Comparison of ENCODE assay signal across 1 cellular context in genomic region chr1:245298781-245299180, GRCh38.
TF ChIP-seq lines count a peak whose summit lies in the region.

No MANE protein-coding gene starts in this region.

TF ChIP-seq in H1, 55 proteins besides CTCF, POLR2A, EP300 and RAD21 (continued from another document):
- TF ChIP-seq CTBP2 (IDR thresholded peaks at IDR 0.05; ENCODE audit: borderline replicate concordance, insufficient read depth, insufficient read length, low read length) = no peak
- no peak for TF ChIP-seq SP2 (IDR thresholded peaks at IDR 0.05; ENCODE audit: low read length)
- no peak for TF ChIP-seq BRCA1 (IDR thresholded peaks at IDR 0.05; ENCODE audit: low read depth, low read length)
TF ChIP-seq in H1: peak in this region for 0.
